33 cellular contexts compared by ENCODE assay signal in the genomic region with DNA sequence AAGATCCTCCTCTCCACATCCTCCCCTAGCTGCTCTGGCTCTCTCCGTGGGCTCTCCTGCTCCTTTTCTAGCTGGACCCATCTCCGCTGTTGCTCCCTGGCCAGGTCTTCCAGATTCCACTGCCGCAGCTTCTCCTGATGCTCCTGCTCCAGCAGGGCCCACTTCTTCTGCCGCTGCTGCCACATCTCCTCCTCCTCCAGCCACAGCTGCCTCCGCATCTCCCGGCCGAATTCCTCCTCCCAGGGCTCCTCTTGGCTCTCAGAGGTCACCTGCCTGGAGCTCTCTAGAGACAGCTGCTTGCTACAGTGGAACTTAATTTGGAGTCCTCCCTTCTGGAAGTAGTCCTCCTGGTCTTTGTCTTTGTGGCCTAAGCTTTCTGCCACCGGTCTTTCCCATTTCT. TPM values are rescaled to one million over a fixed set of nuclear protein-coding genes. Genes with fewer than 3 reads are reported as not detected.
"Had no signal": no experiment of that assay in that cellular context is flagged by ENCODE, and none has a peak within 500 bp of the region (broad histone marks: within the 10 kb centered on the region; RNA-seq: fewer than 3 reads in every experiment).

No MANE protein-coding gene starts in this region.

- H3K9me3 ChIP-seq: adrenal gland, body of pancreas, esophagus muscularis mucosa, gastrocnemius medialis had no signal

- H3K27me3 Mint-ChIP-seq: activated B cell treated with CpG ODN at 0.5 μM for 24 hours; activated CD4-positive, alpha-beta memory T cell treated with anti-CD3 and anti-CD28 coated beads, Interleukin-2, amount 10 ng/mL, durations not matched to agents 7 days and 5 days; activated CD4-positive, alpha-beta T cell treated with anti-CD3 and anti-CD28 coated beads, Interleukin-2, amount 10 ng/mL, durations not matched to agents 24 days and 14 days; activated naive CD4-positive, alpha-beta T cell treated with anti-CD3 and anti-CD28 coated beads, Interleukin-2, amount 50 U/mL, for 24 hours; activated naive CD8-positive, alpha-beta T cell treated with anti-CD3 and anti-CD28 coated beads for 36 hours; activated naive CD8-positive, alpha-beta T cell treated with anti-CD3 and anti-CD28 coated beads, Interleukin-2, amount 50 U/mL, for 24 hours; activated T-cell treated with anti-CD3 and anti-CD28 coated beads, Interleukin-2, amount 50 U/mL, for 24 hours; effector memory CD8-positive, alpha-beta T cell; T-helper 17 cell had no signal

- ATAC-seq: activated CD4-positive, CD25-positive, alpha-beta regulatory T cell treated with anti-CD3 and anti-CD28 coated beads, Interleukin-2, amount 50 U/mL, for 24 hours; activated naive CD8-positive, alpha-beta T cell treated with anti-CD3 and anti-CD28 coated beads, Interleukin-2, amount 50 U/mL, for 24 hours; body of pancreas; effector memory CD8-positive, alpha-beta T cell; foreskin keratinocyte; gastrocnemius medialis; T-helper 17 cell had no signal

- H3K27me3 ChIP-seq: adrenal gland, body of pancreas, esophagus muscularis mucosa, foreskin keratinocyte, gastrocnemius medialis had no signal

- H3K4me1 ChIP-seq: adrenal gland, body of pancreas, esophagus muscularis mucosa, foreskin keratinocyte, gastrocnemius medialis had no signal

- H3K4me3 ChIP-seq: adrenal gland, body of pancreas, esophagus muscularis mucosa, gastrocnemius medialis had no signal

- H3K4me1 Mint-ChIP-seq: activated CD4-positive, alpha-beta memory T cell treated with anti-CD3 and anti-CD28 coated beads, Interleukin-2, amount 10 ng/mL, durations not matched to agents 7 days and 5 days; activated naive CD4-positive, alpha-beta T cell treated with anti-CD3 and anti-CD28 coated beads, Interleukin-2, amount 50 U/mL, for 24 hours had no signal

- H3K36me3 Mint-ChIP-seq: activated naive CD4-positive, alpha-beta T cell treated with anti-CD3 and anti-CD28 coated beads, Interleukin-2, amount 50 U/mL, for 24 hours had no signal

- H3K36me3 ChIP-seq: adrenal gland, gastrocnemius medialis, WERI-Rb-1 had no signal

- H3K9me3 Mint-ChIP-seq: activated CD4-positive, alpha-beta memory T cell treated with anti-CD3 and anti-CD28 coated beads, Interleukin-2, amount 10 ng/mL, durations not matched to agents 7 days and 5 days; activated CD4-positive, alpha-beta T cell treated with anti-CD3 and anti-CD28 coated beads, Interleukin-2, amount 10 ng/mL, durations not matched to agents 24 days and 14 days; activated naive CD4-positive, alpha-beta T cell treated with anti-CD3 and anti-CD28 coated beads for 36 hours; activated naive CD4-positive, alpha-beta T cell treated with anti-CD3 and anti-CD28 coated beads, Interleukin-2, amount 50 U/mL, for 24 hours; activated naive CD8-positive, alpha-beta T cell treated with anti-CD3 and anti-CD28 coated beads for 36 hours; activated naive CD8-positive, alpha-beta T cell treated with anti-CD3 and anti-CD28 coated beads, Interleukin-2, amount 50 U/mL, for 24 hours; activated T-cell treated with anti-CD3 and anti-CD28 coated beads, Interleukin-2, amount 50 U/mL, for 24 hours; activated T-helper 1 cell treated with anti-CD3 and anti-CD28 coated beads, Interleukin-12 subunit alpha, Interleukin-12 subunit beta, Interleukin-2, Interleukin-4 antibody, amounts not matched to agents 30 ng/mL and 10 ng/mL and 1 ng/mL, durations not matched to agents 14 hours and 24 hours and 36 hours; activated T-helper 2 cell treated with anti-CD3 and anti-CD28 coated beads, Interferon-gamma antibody, Interleukin-2, Interleukin-4, amounts not matched to agents 10 μg/mL and 5 μg/mL and 100 μg/mL, durations not matched to agents 14 hours and 24 hours and 36 hours; effector memory CD8-positive, alpha-beta T cell; T-helper 2 cell treated with Interferon-gamma antibody and Interleukin-4, amounts not matched to agents 5 μg/mL and 100 μg/mL, for 36 hours had no signal

- H3K27ac Mint-ChIP-seq: activated B cell treated with CpG ODN at 0.5 μM for 24 hours; activated CD4-positive, alpha-beta memory T cell treated with anti-CD3 and anti-CD28 coated beads, Interleukin-2, amount 10 ng/mL, durations not matched to agents 7 days and 5 days; activated CD4-positive, alpha-beta T cell treated with anti-CD3 and anti-CD28 coated beads, Interleukin-2, amount 10 ng/mL, durations not matched to agents 24 days and 14 days; activated naive CD4-positive, alpha-beta T cell treated with anti-CD3 and anti-CD28 coated beads for 36 hours; activated naive CD4-positive, alpha-beta T cell treated with anti-CD3 and anti-CD28 coated beads, Interleukin-2, amount 50 U/mL, for 24 hours; activated naive CD8-positive, alpha-beta T cell treated with anti-CD3 and anti-CD28 coated beads for 36 hours; activated naive CD8-positive, alpha-beta T cell treated with anti-CD3 and anti-CD28 coated beads, Interleukin-2, amount 50 U/mL, for 24 hours; activated T-cell treated with anti-CD3 and anti-CD28 coated beads, Interleukin-2, amount 50 U/mL, for 24 hours; activated T-helper 1 cell treated with anti-CD3 and anti-CD28 coated beads, Interleukin-12 subunit alpha, Interleukin-12 subunit beta, Interleukin-2, Interleukin-4 antibody, amounts not matched to agents 30 ng/mL and 10 ng/mL and 1 ng/mL, durations not matched to agents 14 hours and 24 hours and 36 hours; activated T-helper 2 cell treated with anti-CD3 and anti-CD28 coated beads, Interferon-gamma antibody, Interleukin-2, Interleukin-4, amounts not matched to agents 10 μg/mL and 5 μg/mL and 100 μg/mL, durations not matched to agents 14 hours and 24 hours and 36 hours; effector memory CD8-positive, alpha-beta T cell; T-helper 17 cell; T-helper 2 cell treated with Interferon-gamma antibody and Interleukin-4, amounts not matched to agents 5 μg/mL and 100 μg/mL, for 36 hours had no signal

- DNase-seq: activated B cell treated with CpG ODN at 0.5 μM for 24 hours; activated CD4-positive, alpha-beta memory T cell treated with anti-CD3 and anti-CD28 coated beads, Interleukin-2, amount 10 ng/mL, durations not matched to agents 7 days and 5 days; activated CD4-positive, alpha-beta T cell treated with anti-CD3 and anti-CD28 coated beads, Interleukin-2, amount 10 ng/mL, durations not matched to agents 24 days and 14 days; activated CD4-positive, alpha-beta T cell treated with anti-CD3 and anti-CD28 coated beads, Interleukin-2, amount 50 U/mL, for 4 hours; activated effector memory CD4-positive, alpha-beta T cell treated with anti-CD3 and anti-CD28 coated beads, Interleukin-2, amount 50 U/mL, for 16 hours; activated naive CD4-positive, alpha-beta T cell treated with anti-CD3 and anti-CD28 coated beads for 36 hours; activated naive CD8-positive, alpha-beta T cell treated with anti-CD3 and anti-CD28 coated beads for 36 hours; activated naive CD8-positive, alpha-beta T cell treated with anti-CD3 and anti-CD28 coated beads, Interleukin-2, amount 50 U/mL, for 24 hours; activated T-cell treated with anti-CD3 and anti-CD28 coated beads for 4 hours; activated T-cell treated with anti-CD3 and anti-CD28 coated beads, Interleukin-2, amount 50 U/mL, for 24 hours; adrenal gland; amygdala; aorta; body of pancreas; caudate nucleus; cortex of kidney; dermis blood vessel endothelial cell; effector CD4-positive, alpha-beta T cell; effector memory CD8-positive, alpha-beta T cell; erythroblast; foreskin keratinocyte; gastrocnemius medialis; glutamatergic neuron; T-helper 1 cell; T-helper 17 cell; T1000; WERI-Rb-1 had no signal

- H3K4me3 Mint-ChIP-seq: activated B cell treated with CpG ODN at 0.5 μM for 24 hours; activated CD4-positive, alpha-beta memory T cell treated with anti-CD3 and anti-CD28 coated beads, Interleukin-2, amount 10 ng/mL, durations not matched to agents 7 days and 5 days; activated CD4-positive, alpha-beta T cell treated with anti-CD3 and anti-CD28 coated beads, Interleukin-2, amount 10 ng/mL, durations not matched to agents 24 days and 14 days; activated naive CD4-positive, alpha-beta T cell treated with anti-CD3 and anti-CD28 coated beads for 36 hours; activated naive CD4-positive, alpha-beta T cell treated with anti-CD3 and anti-CD28 coated beads, Interleukin-2, amount 50 U/mL, for 24 hours; activated naive CD8-positive, alpha-beta T cell treated with anti-CD3 and anti-CD28 coated beads for 36 hours; activated naive CD8-positive, alpha-beta T cell treated with anti-CD3 and anti-CD28 coated beads, Interleukin-2, amount 50 U/mL, for 24 hours; activated T-cell treated with anti-CD3 and anti-CD28 coated beads, Interleukin-2, amount 50 U/mL, for 24 hours; activated T-helper 1 cell treated with anti-CD3 and anti-CD28 coated beads, Interleukin-12 subunit alpha, Interleukin-12 subunit beta, Interleukin-2, Interleukin-4 antibody, amounts not matched to agents 30 ng/mL and 10 ng/mL and 1 ng/mL, durations not matched to agents 14 hours and 24 hours and 36 hours; effector memory CD8-positive, alpha-beta T cell; T-helper 17 cell; T-helper 2 cell treated with Interferon-gamma antibody and Interleukin-4, amounts not matched to agents 5 μg/mL and 100 μg/mL, for 36 hours had no signal

- H3K27ac ChIP-seq: adrenal gland, body of pancreas, esophagus muscularis mucosa, foreskin keratinocyte, gastrocnemius medialis, WERI-Rb-1 had no signal

RNA-seq across cellular contexts. Expression of gene FAM186B, which starts 5.5 kb away (rescaled TPM):
- total RNA-seq: activated CD4-positive, alpha-beta memory T cell treated with anti-CD3 and anti-CD28 coated beads, Interleukin-2, amount 10 ng/mL, durations not matched to agents 7 days and 5 days had no signal
